ENCODE assay signal across 26 cellular contexts in the genomic region with DNA sequence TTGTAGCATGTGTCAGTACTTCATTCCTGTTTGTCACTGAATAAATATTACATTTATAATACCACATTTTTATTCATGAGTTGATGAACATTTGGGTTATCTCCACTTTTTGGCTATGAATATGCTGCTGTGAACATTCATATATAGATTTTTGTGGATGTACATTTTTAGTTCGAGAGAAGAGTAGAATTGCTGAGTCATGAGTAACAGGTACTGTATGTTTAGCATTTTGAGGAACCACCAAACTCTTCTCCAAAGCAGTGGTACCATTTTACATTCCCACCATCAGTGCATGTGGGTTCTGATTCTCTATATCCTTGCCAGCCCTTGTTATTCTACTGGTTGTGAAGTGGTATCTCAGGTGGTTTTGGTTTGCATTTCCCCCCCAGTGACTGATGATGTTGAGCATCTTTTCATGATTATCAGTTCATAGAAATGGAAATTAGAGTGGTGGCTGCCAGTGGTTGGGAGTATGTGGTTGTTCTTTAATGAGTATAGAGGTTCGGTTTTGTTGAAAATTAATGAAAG. TPM values are rescaled to one million over a fixed set of nuclear protein-coding genes. Genes with fewer than 3 reads are reported as not detected.
A peak's percentile ranks its signal among the peaks of the same experiment; 100 is the strongest.
DNase-seq lines count a peak whose midpoint lies in the region; ATAC-seq, FAIRE-seq and TF ChIP-seq lines count a peak whose summit lies in the region.
"Had no signal": no experiment of that assay in that cellular context is flagged by ENCODE, and none has a peak within 500 bp of the region (broad histone marks: within the 10 kb centered on the region; RNA-seq: fewer than 3 reads in every experiment).

No MANE protein-coding gene starts in this region.

- H3K4me3 ChIP-seq in neutrophil (ENCODE audit: low read depth in 1 of 2, low read length in 1 of 2) (no peak overlapping the region), stomach (no peak overlapping the region)
- H3K4me3 ChIP-seq: colonic mucosa, esophagus squamous epithelium, hepatocyte, ovary, right atrium auricular region, tibial artery had no signal

- TF ChIP-seq POLR2A in stomach (IDR thresholded peaks at IDR 0.05): no peak

- no peak for TF ChIP-seq EP300 in stomach (IDR thresholded peaks at IDR 0.05)

- H3K4me1 Mint-ChIP-seq in activated naive CD4-positive, alpha-beta T cell treated with anti-CD3 and anti-CD28 coated beads, Interleukin-2, amount 50 U/mL, for 24 hours: peaks cover 31% of the 10 kb centered on the region
- peaks cover 29% of the 10 kb centered on the region for H3K4me1 Mint-ChIP-seq in activated naive CD8-positive, alpha-beta T cell treated with anti-CD3 and anti-CD28 coated beads for 36 hours

- H3K27me3 ChIP-seq in neutrophil: no peaks in the 10 kb centered on the region
- H3K27me3 ChIP-seq in stomach: no peaks in the 10 kb centered on the region
- H3K27me3 ChIP-seq: colonic mucosa, esophagus squamous epithelium, hepatocyte, ovary, right atrium auricular region, tibial artery had no signal

- H3K36me3 ChIP-seq in neutrophil (peaks cover 56% of the 10 kb centered on the region), stomach (peaks cover 36 to 90% (median 73%) of the 10 kb centered on the region in 4 donors)
- H3K36me3 ChIP-seq: ovary had no signal

- WGBS in stomach, 5 donors: 76 to 93% (median 86%) methylated on average over 2 of the region's 2 CpGs

- H3K4me3 Mint-ChIP-seq in activated naive CD4-positive, alpha-beta T cell treated with anti-CD3 and anti-CD28 coated beads, Interleukin-2, amount 50 U/mL, for 24 hours: no peak overlapping the region
- no peak overlapping the region for H3K4me3 Mint-ChIP-seq in activated naive CD8-positive, alpha-beta T cell treated with anti-CD3 and anti-CD28 coated beads for 36 hours

- FAIRE-seq in GM19239 (lab: Jason Lieb, UNC): peak; percentile 35
- FAIRE-seq: bronchial epithelial cell had no signal

- no peaks in the 10 kb centered on the region for H3K27me3 Mint-ChIP-seq in activated naive CD4-positive, alpha-beta T cell treated with anti-CD3 and anti-CD28 coated beads, Interleukin-2, amount 50 U/mL, for 24 hours
- H3K27me3 Mint-ChIP-seq in activated naive CD8-positive, alpha-beta T cell treated with anti-CD3 and anti-CD28 coated beads for 36 hours: no peaks in the 10 kb centered on the region

- H3K27ac ChIP-seq in neutrophil: peak overlapping the region; percentile 17
- no peak overlapping the region for H3K27ac ChIP-seq in stomach
- H3K27ac ChIP-seq: colonic mucosa, esophagus squamous epithelium, hepatocyte, ovary, right atrium auricular region, tibial artery had no signal

- intact Hi-C loops in stomach (cut with DNase I; ENCODE audit: low total_unique reads): no loop called here

- H3K9me3 Mint-ChIP-seq in activated naive CD4-positive, alpha-beta T cell treated with anti-CD3 and anti-CD28 coated beads, Interleukin-2, amount 50 U/mL, for 24 hours: peaks cover 5% of the 10 kb centered on the region
- peaks cover 9% of the 10 kb centered on the region for H3K9me3 Mint-ChIP-seq in activated naive CD8-positive, alpha-beta T cell treated with anti-CD3 and anti-CD28 coated beads for 36 hours

- H3K27ac Mint-ChIP-seq in activated naive CD4-positive, alpha-beta T cell treated with anti-CD3 and anti-CD28 coated beads, Interleukin-2, amount 50 U/mL, for 24 hours: peak overlapping the region; percentile 36
- peak overlapping the region; percentile 57 for H3K27ac Mint-ChIP-seq in activated naive CD8-positive, alpha-beta T cell treated with anti-CD3 and anti-CD28 coated beads for 36 hours

- no peaks in the 10 kb centered on the region for H3K4me1 ChIP-seq in neutrophil (ENCODE audit: control insufficient read depth in 1 of 2, insufficient read depth in 1 of 2, low read depth in 1 of 2, low read length in 1 of 2)
- peaks cover 0 to 9% (median 2%) of the 10 kb centered on the region in 4 donors for H3K4me1 ChIP-seq in stomach
- H3K4me1 ChIP-seq: colonic mucosa, right atrium auricular region, tibial artery had no signal

- ATAC-seq in GM19455 (IDR thresholded peaks at IDR 0.05; ENCODE audit: unreplicated experiment): no peak
- ATAC-seq: left lobe of liver had no signal

- DNase-seq in activated naive CD4-positive, alpha-beta T cell (lab: John Stamatoyannopoulos, UW): no peak
- no peak for DNase-seq in GM19239 (ENCODE audit: insufficient read length, low spot score)
- DNase-seq in activated naive CD8-positive, alpha-beta T cell treated with anti-CD3 and anti-CD28 coated beads for 36 hours: no peak
- DNase-seq in stomach: no peak
- DNase-seq in NCI-H2107 (lab: John Stamatoyannopoulos, UW): no peak
- DNase-seq: amygdala; C1 segment of cervical spinal cord; colonic mucosa; esophagus squamous epithelium; KG1; mesendoderm; NCI-H146; NCI-H510A treated with DMSO at 0.1 percent for 48 hours; NK-92 treated with Interleukin-12 subunit alpha and Interleukin-12 subunit beta, amount 100 ng/mL, for 24 hours; ovary; SIG-M5; stimulated activated CD4-positive, alpha-beta T cell treated with anti-CD3 and anti-CD28 coated beads, Interleukin-4, amount 100 ng/mL, for 24 hours; stimulated activated naive CD4-positive, alpha-beta T cell; tibial artery had no signal

- TF ChIP-seq CTCF in neutrophil (IDR thresholded peaks at IDR 0.05) (no peak), stomach (IDR thresholded peaks at IDR 0.05) (no peak)

- peaks cover 47% of the 10 kb centered on the region for H3K36me3 Mint-ChIP-seq in activated naive CD4-positive, alpha-beta T cell treated with anti-CD3 and anti-CD28 coated beads, Interleukin-2, amount 50 U/mL, for 24 hours
- peaks cover 66% of the 10 kb centered on the region for H3K36me3 Mint-ChIP-seq in activated naive CD8-positive, alpha-beta T cell treated with anti-CD3 and anti-CD28 coated beads for 36 hours

- H3K9me3 ChIP-seq in neutrophil (no peaks in the 10 kb centered on the region), stomach (no peaks in the 10 kb centered on the region)
- H3K9me3 ChIP-seq: colonic mucosa, esophagus squamous epithelium, ovary, right atrium auricular region, tibial artery had no signal

RNA-seq across cellular contexts. Expression of gene CCDC66, which starts 59.6 kb away (rescaled TPM):
- total RNA-seq in activated naive CD8-positive, alpha-beta T cell treated with anti-CD3 and anti-CD28 coated beads for 36 hours: 10 to 100 TPM; 31.0 to 32.9 TPM
- 10 to 100 TPM in 4 of 5 donors, 1 to 10 TPM in 1; 3.5 to 66.3 (median 29.6) TPM for total RNA-seq in stomach
- 1 to 10 TPM; 4.9 to 7.0 (median 6.2) TPM for polyA plus RNA-seq in stomach
